ENCODE assay signal across 8 cellular contexts in genomic region chr2:134466141-134466540, GRCh38.
A peak's percentile ranks its signal among the peaks of the same experiment; 100 is the strongest.
DNase-seq lines count a peak whose midpoint lies in the region; ATAC-seq lines count a peak whose summit lies in the region.

No MANE protein-coding gene starts in this region.

- H3K9ac ChIP-seq in NT2/D1 (ENCODE audit: insufficient read length, low read depth) = no peak overlapping the region

- H3K4me1 ChIP-seq in NT2/D1 (ENCODE audit: insufficient read depth, insufficient read length) = peaks cover 7% of the 10 kb centered on the region

- H3K36me3 ChIP-seq in NT2/D1 (ENCODE audit: insufficient read depth, insufficient read length, low read length) = no peaks in the 10 kb centered on the region

- H3K27me3 ChIP-seq in NT2/D1 (ENCODE audit: insufficient read depth, insufficient read length) = no peaks in the 10 kb centered on the region

- DNase-seq in DMS53 treated with DMSO at 0.1 percent for 48 hours (lab: John Stamatoyannopoulos, UW; ENCODE audit: unreplicated experiment) (peak; percentile 6), NT2/D1 (ENCODE audit: low read depth, low spot score) (peak; percentile 54), cerebellum (ENCODE audit: low spot score) (peak; percentile 72), renal cortical epithelial cell (ENCODE audit: low read depth) (peak; percentile 68)

- H3K9me3 ChIP-seq in NT2/D1 (ENCODE audit: insufficient read depth, low read length) = no peaks in the 10 kb centered on the region

- no peak overlapping the region for H3K4me3 ChIP-seq in NT2/D1 (ENCODE audit: insufficient read length, low read depth)

- ATAC-seq in HG02678 (IDR thresholded peaks at IDR 0.05; ENCODE audit: unreplicated experiment) (peak; percentile 44), HG03025 (IDR thresholded peaks at IDR 0.05; ENCODE audit: low FRiP score, unreplicated experiment) (no peak), HG02588 (IDR thresholded peaks at IDR 0.05; ENCODE audit: unreplicated experiment) (no peak), HG02970 (IDR thresholded peaks at IDR 0.05; ENCODE audit: low FRiP score, unreplicated experiment) (no peak)

Comparison
In these comparisons a context has a peak if more than half of its experiments do, and no peak if none do; other contexts are left out.
1. DNase-seq: peak in every context shown above with its lines; median percentile 72 in cerebellum; 68 in renal cortical epithelial cell; 54 in NT2/D1; 6 in DMS53 treated with DMSO at 0.1 percent for 48 hours.